Comparison of ENCODE assay signal across 11 cellular contexts in genomic region chr1:12204140-12204539, GRCh38. TPM values are rescaled to one million over a fixed set of nuclear protein-coding genes. Genes with fewer than 3 reads are reported as not detected.
DNase-seq lines count a peak whose midpoint lies in the region; ATAC-seq and TF ChIP-seq lines count a peak whose summit lies in the region.
"Had no signal": no experiment of that assay in that cellular context is flagged by ENCODE, and none has a peak within 500 bp of the region (broad histone marks: within the 10 kb centered on the region; RNA-seq: fewer than 3 reads in every experiment).

No MANE protein-coding gene starts in this region.

- peaks cover 42% of the 10 kb centered on the region for H3K4me1 Mint-ChIP-seq in activated T-helper 2 cell treated with anti-CD3 and anti-CD28 coated beads, Interferon-gamma antibody, Interleukin-2, Interleukin-4, amounts not matched to agents 10 μg/mL and 5 μg/mL and 100 μg/mL, durations not matched to agents 14 hours and 24 hours and 36 hours (ENCODE audit: low read depth)

- H3K4me3 Mint-ChIP-seq in activated T-helper 2 cell treated with anti-CD3 and anti-CD28 coated beads, Interferon-gamma antibody, Interleukin-2, Interleukin-4, amounts not matched to agents 10 μg/mL and 5 μg/mL and 100 μg/mL, durations not matched to agents 14 hours and 24 hours and 36 hours (ENCODE audit: low read depth) = no peak overlapping the region

- no peak for TF ChIP-seq POLR2A in vagina (IDR thresholded peaks at IDR 0.05)

- no peaks in the 10 kb centered on the region for H3K27me3 ChIP-seq in vagina

- peaks cover 14% of the 10 kb centered on the region for H3K4me1 ChIP-seq in vagina

- no peak for TF ChIP-seq CTCF in vagina (IDR thresholded peaks at IDR 0.05)

- H3K9me3 ChIP-seq in vagina = no peaks in the 10 kb centered on the region

- no peaks in the 10 kb centered on the region for H3K27me3 Mint-ChIP-seq in activated T-helper 2 cell treated with anti-CD3 and anti-CD28 coated beads, Interferon-gamma antibody, Interleukin-2, Interleukin-4, amounts not matched to agents 10 μg/mL and 5 μg/mL and 100 μg/mL, durations not matched to agents 14 hours and 24 hours and 36 hours (ENCODE audit: low read depth)

- H3K36me3 Mint-ChIP-seq in activated T-helper 2 cell treated with anti-CD3 and anti-CD28 coated beads, Interferon-gamma antibody, Interleukin-2, Interleukin-4, amounts not matched to agents 10 μg/mL and 5 μg/mL and 100 μg/mL, durations not matched to agents 14 hours and 24 hours and 36 hours (ENCODE audit: low read depth) = peaks cover 73% of the 10 kb centered on the region

- peak overlapping the region; percentile 85 for H3K27ac Mint-ChIP-seq in activated T-helper 2 cell treated with anti-CD3 and anti-CD28 coated beads, Interferon-gamma antibody, Interleukin-2, Interleukin-4, amounts not matched to agents 10 μg/mL and 5 μg/mL and 100 μg/mL, durations not matched to agents 14 hours and 24 hours and 36 hours

- peaks cover 0 to 22% of the 10 kb centered on the region in 2 donors for H3K36me3 ChIP-seq in vagina

- intact Hi-C loops in activated T-helper 2 cell treated with anti-CD3 and anti-CD28 coated beads, Interferon-gamma antibody, Interleukin-2, Interleukin-4, amounts not matched to agents 10 μg/mL and 5 μg/mL and 100 μg/mL, durations not matched to agents 14 hours and 24 hours and 36 hours (cut with micrococcal nuclease) = loop anchor here (2.0 kb wide), 2 partner anchors 25 to 47 kb away; no protein-coding TSS in a partner anchor
- intact Hi-C loops in vagina (cut with DNase I) = no loop called here

- DNase-seq in activated naive CD4-positive, alpha-beta T cell treated with Interleukin-2 at 50 U/mL for 16 hours = peak; percentile 59
- DNase-seq in activated naive CD4-positive, alpha-beta T cell (lab: John Stamatoyannopoulos, UW) = no peak
- no peak for DNase-seq in activated T-helper 2 cell treated with anti-CD3 and anti-CD28 coated beads, Interferon-gamma antibody, Interleukin-2, Interleukin-4, amounts not matched to agents 10 μg/mL and 5 μg/mL and 100 μg/mL, durations not matched to agents 14 hours and 24 hours and 36 hours (ENCODE audit: low spot score)
- DNase-seq in stimulated activated CD4-positive, alpha-beta T cell treated with anti-CD3 and anti-CD28 coated beads, Interleukin-12 subunit alpha, Interleukin-12 subunit beta, amount 100 ng/mL, for 4 hours = peak; percentile 39
- no peak for DNase-seq in vagina (ENCODE audit: extremely low spot score in 2 of 2)
- DNase-seq in cortex of kidney (lab: John Stamatoyannopoulos, UW) = no peak
- DNase-seq in kidney tubule cell (ENCODE audit: low spot score) = no peak
- DNase-seq: NCI-H345, SHP77 treated with DMSO at 0.1 percent for 48 hours had no signal

- H3K9me3 Mint-ChIP-seq in activated T-helper 2 cell treated with anti-CD3 and anti-CD28 coated beads, Interferon-gamma antibody, Interleukin-2, Interleukin-4, amounts not matched to agents 10 μg/mL and 5 μg/mL and 100 μg/mL, durations not matched to agents 14 hours and 24 hours and 36 hours = no peaks in the 10 kb centered on the region

- H3K27ac ChIP-seq in vagina = peak overlapping the region; percentile 63

- ATAC-seq in HG02852 (IDR thresholded peaks at IDR 0.05; ENCODE audit: unreplicated experiment) = no peak

- no peak overlapping the region for H3K4me3 ChIP-seq in vagina

RNA-seq across cellular contexts. Expression of gene VPS13D, which starts 25.7 kb away (rescaled TPM):
- 28.6 and 32.1 TPM in 2 replicates for total RNA-seq in activated T-helper 2 cell treated with anti-CD3 and anti-CD28 coated beads, Interferon-gamma antibody, Interleukin-2, Interleukin-4, amounts not matched to agents 10 μg/mL and 5 μg/mL and 100 μg/mL, durations not matched to agents 14 hours and 24 hours and 36 hours
- total RNA-seq in vagina = 88.9 TPM

RNA-seq across cellular contexts. Expression of gene TNFRSF1B, which starts 37.3 kb away (rescaled TPM):
- total RNA-seq in activated T-helper 2 cell treated with anti-CD3 and anti-CD28 coated beads, Interferon-gamma antibody, Interleukin-2, Interleukin-4, amounts not matched to agents 10 μg/mL and 5 μg/mL and 100 μg/mL, durations not matched to agents 14 hours and 24 hours and 36 hours = 150 and 153 TPM in 2 replicates
- total RNA-seq in vagina = 41.0 TPM
- total RNA-seq: G401 had no signal

Comparison
In these comparisons a context has a peak if more than half of its experiments do, and no peak if none do; other contexts are left out.
1. DNase-seq: peak in activated naive CD4-positive, alpha-beta T cell treated with Interleukin-2 at 50 U/mL for 16 hours (single experiment) and stimulated activated CD4-positive, alpha-beta T cell treated with anti-CD3 and anti-CD28 coated beads, Interleukin-12 subunit alpha, Interleukin-12 subunit beta, amount 100 ng/mL, for 4 hours (single experiment); none in activated naive CD4-positive, alpha-beta T cell (0 of 4), activated T-helper 2 cell treated with anti-CD3 and anti-CD28 coated beads, Interferon-gamma antibody, Interleukin-2, Interleukin-4, amounts not matched to agents 10 μg/mL and 5 μg/mL and 100 μg/mL, durations not matched to agents 14 hours and 24 hours and 36 hours (single experiment), vagina (0 of 2), cortex of kidney (single experiment) and kidney tubule cell (single experiment).